In genomic region chr16:22196559-22197168, GRCh38 we compare ENCODE assay signal across 10 cellular contexts. TPM values are rescaled to one million over a fixed set of nuclear protein-coding genes. Genes with fewer than 3 reads are reported as not detected.
DNase-seq lines count a peak whose midpoint lies in the region; ATAC-seq and TF ChIP-seq lines count a peak whose summit lies in the region.
"Not testable (repeated sequence)": the region's sequence is repeated elsewhere in the genome, so short reads cannot be mapped to it uniquely, and the experiment has no call there.
"Had no signal": no experiment of that assay in that cellular context is flagged by ENCODE, and none has a peak within 500 bp of the region (broad histone marks: within the 10 kb centered on the region; RNA-seq: fewer than 3 reads in every experiment).

No MANE protein-coding gene starts in this region.

- H3K27ac Mint-ChIP-seq in CD4-positive, alpha-beta memory T cell = peak overlapping the region in 4 of 7 donors; percentile 55 to 100 (median 88)
- H3K27ac Mint-ChIP-seq in activated CD8-positive, alpha-beta memory T cell treated with anti-CD3 and anti-CD28 coated beads, Interleukin-2, amount 10 ng/mL, durations not matched to agents 7 days and 5 days; nephron progenitor cell: not testable (repeated sequence)
- H3K27ac Mint-ChIP-seq in chondrocyte (ENCODE audit: unreplicated experiment) = peak overlapping the region; percentile 72

- BruUV-seq in PC-9 (replicated peaks; lab: Mats Ljungman, UMichigan) = not testable (repeated sequence)

- H3K27me3 ChIP-seq in CD4-positive, alpha-beta memory T cell (ENCODE audit: insufficient read depth, low read length); HUES48 (ENCODE audit: control insufficient read depth, insufficient read depth, low read length); PC-9 (ENCODE audit: insufficient read depth, low read depth); iPS-18a (ENCODE audit: control insufficient read depth, insufficient read depth, low read length); testis: not testable (repeated sequence)

- H3K4me1 Mint-ChIP-seq in CD4-positive, alpha-beta memory T cell = peaks cover 32 to 63% (median 48%) of the 10 kb centered on the region in 4 donors
- H3K4me1 Mint-ChIP-seq in activated CD8-positive, alpha-beta memory T cell treated with anti-CD3 and anti-CD28 coated beads, Interleukin-2, amount 10 ng/mL, durations not matched to agents 7 days and 5 days = peaks cover 53% of the 10 kb centered on the region
- H3K4me1 Mint-ChIP-seq in chondrocyte (ENCODE audit: low read depth) = peaks cover 38% of the 10 kb centered on the region
- H3K4me1 Mint-ChIP-seq in nephron progenitor cell = peaks cover 16% of the 10 kb centered on the region

- CTCF ChIA-PET in CD4-positive, alpha-beta memory T cell (lab: Charles Lee; ENCODE audit: partially characterized antibody) = interaction anchor here (0.6 to 5.0 kb wide), 6 partner anchors 10 to 191 kb away, joined by 3 to 42 read pairs (median 12); partner anchors contain the start of genes EEF2K and POLR3E
- CTCF ChIA-PET in PC-9 (lab: Charles Lee) = interaction anchor here (0.6 to 0.7 kb wide), 3 partner anchors 9 to 641 kb away, joined by 3 to 11 read pairs (median 6); partner anchors contain the start of gene EEF2K
- CTCF ChIA-PET in activated CD8-positive, alpha-beta memory T cell treated with anti-CD3 and anti-CD28 coated beads, Interleukin-2, amount 10 ng/mL, durations not matched to agents 7 days and 5 days (lab: Charles Lee) = interaction anchor here (0.6 to 13.1 kb wide), 9 partner anchors 10 to 195 kb away, joined by 3 to 204 read pairs (median 3); partner anchors contain the start of genes EEF2K and POLR3E

- WGBS in testis, 2 donors = 37% methylated on average over 20 of the region's 20 CpGs

- not testable (repeated sequence) for DNase-seq in CD4-positive, alpha-beta memory T cell; activated CD8-positive, alpha-beta memory T cell treated with anti-CD3 and anti-CD28 coated beads, Interleukin-2, amount 10 ng/mL, durations not matched to agents 7 days and 5 days; chondrocyte (ENCODE audit: low spot score); nephron progenitor cell; testis
- DNase-seq in PC-9 = peak in 1 of 2 experiments; percentile 24

- not testable (repeated sequence) for TF ChIP-seq POLR2A in testis (IDR thresholded peaks at IDR 0.05)

- intact Hi-C loops in CD4-positive, alpha-beta memory T cell (cut with micrococcal nuclease) = loop anchor here (10.0 kb wide), 1 partner anchor 1452 kb away; the partner anchor contains the start of gene THUMPD1
- intact Hi-C loops in PC-9 (cut with micrococcal nuclease; ENCODE audit: unreplicated experiment) (loop anchor here (10.0 kb wide), 1 partner anchor 1012 kb away; no protein-coding TSS in a partner anchor), testis (cut with DNase I; ENCODE audit: low total_unique reads) (loop anchor here (5.0 kb wide), 1 partner anchor 101 kb away; the partner anchor contains the start of gene POLR3E)

- not testable (repeated sequence) for H3K9me3 Mint-ChIP-seq in CD4-positive, alpha-beta memory T cell; activated CD8-positive, alpha-beta memory T cell treated with anti-CD3 and anti-CD28 coated beads, Interleukin-2, amount 10 ng/mL, durations not matched to agents 7 days and 5 days (ENCODE audit: low read depth); chondrocyte (ENCODE audit: low read depth); nephron progenitor cell

- H3F3A ChIP-seq in PC-9 (ENCODE audit: insufficient read depth, low read depth) = peaks cover 36% of the 10 kb centered on the region; the same call in 1 of the 2 replicates

- peaks cover 50% of the 10 kb centered on the region for H3K4me1 ChIP-seq in CD4-positive, alpha-beta memory T cell (ENCODE audit: insufficient read depth, low read length)
- H3K4me1 ChIP-seq in HUES48 (ENCODE audit: control insufficient read depth, insufficient read depth, low read length) (peaks cover 18% of the 10 kb centered on the region), PC-9 (replicated peaks; ENCODE audit: insufficient read depth) (peaks cover 22% of the 10 kb centered on the region)
- H3K4me1 ChIP-seq in iPS-18a (ENCODE audit: control insufficient read depth, low read depth, low read length); testis: not testable (repeated sequence)

- not testable (repeated sequence) for H3K9me3 ChIP-seq in CD4-positive, alpha-beta memory T cell (ENCODE audit: control insufficient read depth in 1 of 2, low read length in 2 of 2); HUES48 (ENCODE audit: control insufficient read depth, insufficient read depth, low read length); PC-9 (ENCODE audit: insufficient read depth, low read depth); iPS-18a (ENCODE audit: control insufficient read depth, low read depth, low read length); testis

- peaks cover 7 to 12% of the 10 kb centered on the region in 2 donors for H3K36me3 Mint-ChIP-seq in CD4-positive, alpha-beta memory T cell
- H3K36me3 Mint-ChIP-seq in activated CD8-positive, alpha-beta memory T cell treated with anti-CD3 and anti-CD28 coated beads, Interleukin-2, amount 10 ng/mL, durations not matched to agents 7 days and 5 days; chondrocyte (ENCODE audit: low read depth); nephron progenitor cell (ENCODE audit: low read depth): not testable (repeated sequence)

- not testable (repeated sequence) for H3K27me3 Mint-ChIP-seq in CD4-positive, alpha-beta memory T cell; activated CD8-positive, alpha-beta memory T cell treated with anti-CD3 and anti-CD28 coated beads, Interleukin-2, amount 10 ng/mL, durations not matched to agents 7 days and 5 days; chondrocyte (ENCODE audit: low read depth)
- peaks cover 16% of the 10 kb centered on the region for H3K27me3 Mint-ChIP-seq in nephron progenitor cell (ENCODE audit: low read depth, poor library complexity)

- not testable (repeated sequence) for H3K9ac ChIP-seq in HUES48 (ENCODE audit: low read depth, low read length); iPS-18a (ENCODE audit: low read length)

- peak overlapping the region; percentile 74 for H3K4me2 ChIP-seq in PC-9

- POLR2A ChIA-PET in CD4-positive, alpha-beta memory T cell (lab: Charles Lee; ENCODE audit: partially characterized antibody) = interaction anchor here (0.6 to 9.9 kb wide), 6 partner anchors 9 to 191 kb away, joined by 3 to 196 read pairs (median 4); partner anchors contain the start of genes EEF2K and POLR3E
- POLR2A ChIA-PET in PC-9 (lab: Charles Lee; ENCODE audit: unreplicated experiment) = interaction anchor here (0.6 kb wide), 1 partner anchor 11 kb away, joined by 3 read pairs; no protein-coding TSS in a partner anchor

- not testable (repeated sequence) for ATAC-seq in activated CD8-positive, alpha-beta memory T cell treated with anti-CD3 and anti-CD28 coated beads, Interleukin-2, amount 10 ng/mL, durations not matched to agents 7 days and 5 days

- not testable (repeated sequence) for H4K20me1 ChIP-seq in PC-9 (ENCODE audit: insufficient read depth)

- peak overlapping the region in 1 of 2 donors; percentile 62 for H3K4me3 ChIP-seq in CD4-positive, alpha-beta memory T cell (ENCODE audit: low read length in 2 of 2)
- H3K4me3 ChIP-seq in HUES48 (ENCODE audit: low read depth, low read length) = peak overlapping the region; percentile 86; the same call in 1 of the 2 replicates
- peak overlapping the region; percentile 79 for H3K4me3 ChIP-seq in PC-9
- peak overlapping the region; percentile 73 for H3K4me3 ChIP-seq in iPS-18a (ENCODE audit: low read length)
- H3K4me3 ChIP-seq in testis = peak overlapping the region; percentile 54 to 66

- not testable (repeated sequence) for H2AFZ ChIP-seq in PC-9

- H3K9me2 ChIP-seq in PC-9 (ENCODE audit: insufficient read depth) = not testable (repeated sequence)

- not testable (repeated sequence) for H3K79me2 ChIP-seq in PC-9 (ENCODE audit: low read depth)

- H3K36me3 ChIP-seq in CD4-positive, alpha-beta memory T cell (ENCODE audit: insufficient read depth, low read length); HUES48 (ENCODE audit: control insufficient read depth, insufficient read depth, low read length); PC-9 (ENCODE audit: low read depth); iPS-18a (ENCODE audit: control insufficient read depth, low read depth, low read length); testis (ENCODE audit: low read depth, missing control alignments): not testable (repeated sequence)

- TF ChIP-seq CTCF in PC-9 (conservative IDR thresholded peaks at IDR 0.05); chondrocyte (IDR thresholded peaks at IDR 0.05); nephron progenitor cell (IDR thresholded peaks at IDR 0.05); testis (IDR thresholded peaks at IDR 0.05): not testable (repeated sequence)

- not testable (repeated sequence) for H3K27ac ChIP-seq in CD4-positive, alpha-beta memory T cell (ENCODE audit: low read depth, low read length); HUES48 (ENCODE audit: low read depth, low read length); PC-9; iPS-18a (ENCODE audit: low read length); testis

- H3K4me3 Mint-ChIP-seq in CD4-positive, alpha-beta memory T cell = peak overlapping the region; percentile 63 to 93 (median 88)
- H3K4me3 Mint-ChIP-seq in activated CD8-positive, alpha-beta memory T cell treated with anti-CD3 and anti-CD28 coated beads, Interleukin-2, amount 10 ng/mL, durations not matched to agents 7 days and 5 days = peak overlapping the region; percentile 81
- H3K4me3 Mint-ChIP-seq in chondrocyte (ENCODE audit: unreplicated experiment) (peak overlapping the region; percentile 79), nephron progenitor cell (peak overlapping the region; percentile 87)

RNA-seq across cellular contexts. Expression of gene EEF2K, which starts 9.4 kb away (rescaled TPM):
- 10 to 100 TPM; 19.1 to 20.7 TPM for total RNA-seq in CD4-positive, alpha-beta memory T cell
- 1 to 10 TPM in 1 of 2 donors, under 1 TPM in 1; 0.77 to 3.9 TPM for polyA plus RNA-seq in CD4-positive, alpha-beta memory T cell
- 29.8 and 34.7 TPM in 2 replicates for total RNA-seq in PC-9 (2021)
- 10 to 100 TPM; 34.8 to 36.7 TPM for total RNA-seq in activated CD8-positive, alpha-beta memory T cell treated with anti-CD3 and anti-CD28 coated beads, Interleukin-2, amount 10 ng/mL, durations not matched to agents 7 days and 5 days
- total RNA-seq in chondrocyte = 32.6 to 37.5 TPM (median 34.3 TPM) in 3 replicates
- 10 to 100 TPM; 10.2 to 11.1 TPM for total RNA-seq in testis
- polyA plus RNA-seq in testis (ENCODE audit: insufficient read depth, low read depth, low replicate concordance) = 6.6 TPM

RNA-seq across cellular contexts. Expression of gene SDR42E2, which starts 34.4 kb away (rescaled TPM):
- total RNA-seq in CD4-positive, alpha-beta memory T cell = under 1 TPM; 0.55 to 0.73 TPM
- polyA plus RNA-seq in CD4-positive, alpha-beta memory T cell = under 1 TPM; 0.11 to 0.88 TPM
- total RNA-seq in PC-9 (2021) = not detected in 2 replicates
- under 1 TPM in 1 of 2 experiments, not detected in 1; 0.18 TPM for total RNA-seq in activated CD8-positive, alpha-beta memory T cell treated with anti-CD3 and anti-CD28 coated beads, Interleukin-2, amount 10 ng/mL, durations not matched to agents 7 days and 5 days
- not detected in 3 replicates for total RNA-seq in chondrocyte
- total RNA-seq in testis = under 1 TPM; 0.31 TPM
- 1.4 TPM for polyA plus RNA-seq in testis (ENCODE audit: insufficient read depth, low read depth, low replicate concordance)
- total RNA-seq: left cardiac atrium, occipital lobe had no signal
